Comparison of ENCODE assay signal across 14 cellular contexts in genomic region chr12:78406213-78406612, GRCh38.
"Had no signal": no experiment of that assay in that cellular context is flagged by ENCODE, and none has a peak within 500 bp of the region (broad histone marks: within the 10 kb centered on the region; RNA-seq: fewer than 3 reads in every experiment).

No MANE protein-coding gene starts in this region.

- H3K36me3 ChIP-seq: prostate gland, right lobe of liver, tibial nerve, vagina had no signal

- ATAC-seq: effector memory CD8-positive, alpha-beta T cell; mucosa of descending colon; natural killer cell; stimulated activated memory B cell treated with anti-CD40 and anti-IgM and Interleukin-4, amounts not matched to agents 10 μg/mL and 1 μg/mL and 100 μg/mL, for 72 hours had no signal

- H3K27ac ChIP-seq: epithelial cell of prostate, prostate gland, right lobe of liver, tibial nerve, vagina had no signal

- H3K4me1 ChIP-seq: prostate gland, right lobe of liver, tibial nerve, vagina had no signal

- H3K4me3 ChIP-seq: mucosa of descending colon, prostate gland, right lobe of liver, tibial nerve had no signal

- H3K27me3 ChIP-seq: right lobe of liver, tibial nerve, vagina had no signal

- H3K9me3 ChIP-seq: mucosa of descending colon, prostate gland, right lobe of liver, tibial nerve, vagina had no signal

- DNase-seq: activated naive CD4-positive, alpha-beta T cell treated with anti-CD3 and anti-CD28 coated beads for 36 hours; caudate nucleus; cortex of kidney; effector memory CD8-positive, alpha-beta T cell; mammary epithelial cell; mucosa of descending colon; natural killer cell; right lobe of liver; T-helper 9 cell had no signal
